In genomic region chr3:52894756-52895155, GRCh38 we compare ENCODE assay signal across 23 cellular contexts. TPM values are rescaled to one million over a fixed set of nuclear protein-coding genes. Genes with fewer than 3 reads are reported as not detected.
DNase-seq lines count a peak whose midpoint lies in the region; ATAC-seq and TF ChIP-seq lines count a peak whose summit lies in the region.
"Had no signal": no experiment of that assay in that cellular context is flagged by ENCODE, and none has a peak within 500 bp of the region (broad histone marks: within the 10 kb centered on the region; RNA-seq: fewer than 3 reads in every experiment).

No MANE protein-coding gene starts in this region.

- CTCF ChIA-PET in activated CD8-positive, alpha-beta memory T cell treated with anti-CD3 and anti-CD28 coated beads, Interleukin-2, amount 10 ng/mL, durations not matched to agents 7 days and 5 days (lab: Charles Lee): interaction anchor here (0.5 to 0.8 kb wide), 2 partner anchors 136 to 174 kb away, joined by 3 read pairs; no protein-coding TSS in a partner anchor

- H3K27me3 Mint-ChIP-seq in activated CD8-positive, alpha-beta memory T cell treated with anti-CD3 and anti-CD28 coated beads, Interleukin-2, amount 10 ng/mL, durations not matched to agents 7 days and 5 days: no peaks in the 10 kb centered on the region
- H3K27me3 Mint-ChIP-seq in activated naive CD8-positive, alpha-beta T cell treated with anti-CD3 and anti-CD28 coated beads for 36 hours: no peaks in the 10 kb centered on the region
- no peaks in the 10 kb centered on the region for H3K27me3 Mint-ChIP-seq in memory B cell
- H3K27me3 Mint-ChIP-seq: activated CD4-positive, alpha-beta T cell treated with anti-CD3 and anti-CD28 coated beads, Interleukin-2, amount 10 ng/mL, durations not matched to agents 7 days and 5 days; stimulated activated naive B cell treated with anti-CD40 and anti-IgM and Interleukin-4, amounts not matched to agents 10 μg/mL and 1 μg/mL and 100 μg/mL, for 72 hours had no signal

- no peak for DNase-seq in activated CD8-positive, alpha-beta memory T cell treated with anti-CD3 and anti-CD28 coated beads, Interleukin-2, amount 10 ng/mL, durations not matched to agents 7 days and 5 days
- no peak for DNase-seq in activated CD8-positive, alpha-beta memory T cell treated with anti-CD3 and anti-CD28 coated beads, Interleukin-2, amount 50 U/mL, for 48 hours
- no peak for DNase-seq in activated naive CD8-positive, alpha-beta T cell treated with anti-CD3 and anti-CD28 coated beads for 36 hours
- DNase-seq in memory B cell (ENCODE audit: low spot score in 2 of 2) (no peak), thyroid gland (no peak), NCI-H748 (lab: John Stamatoyannopoulos, UW; ENCODE audit: unreplicated experiment) (no peak), T1000 (lab: John Stamatoyannopoulos, UW) (no peak)
- DNase-seq: activated CD4-positive, alpha-beta T cell treated with anti-CD3 and anti-CD28 coated beads, Interleukin-2, amount 10 ng/mL, durations not matched to agents 7 days and 5 days; DMS79 treated with DMSO at 0.1 percent for 48 hours; GOT3; NCI-H1105 treated with DMSO at 0.1 percent for 48 hours; NCI-H2171; Peyer's patch; stimulated activated CD4-positive, alpha-beta T cell treated with anti-CD3 and anti-CD28 coated beads, Interleukin-12 subunit alpha, Interleukin-12 subunit beta, amount 100 ng/mL, for 4 hours; stimulated activated naive B cell treated with anti-CD40 and anti-IgM and Interleukin-4, amounts not matched to agents 10 μg/mL and 1 μg/mL and 100 μg/mL, for 72 hours had no signal

- no peaks in the 10 kb centered on the region for H3K9me3 Mint-ChIP-seq in activated CD8-positive, alpha-beta memory T cell treated with anti-CD3 and anti-CD28 coated beads, Interleukin-2, amount 10 ng/mL, durations not matched to agents 7 days and 5 days (ENCODE audit: low read depth)
- H3K9me3 Mint-ChIP-seq in activated naive CD8-positive, alpha-beta T cell treated with anti-CD3 and anti-CD28 coated beads for 36 hours: no peaks in the 10 kb centered on the region
- no peaks in the 10 kb centered on the region for H3K9me3 Mint-ChIP-seq in memory B cell
- H3K9me3 Mint-ChIP-seq: activated CD4-positive, alpha-beta T cell treated with anti-CD3 and anti-CD28 coated beads, Interleukin-2, amount 10 ng/mL, durations not matched to agents 7 days and 5 days; activated T-helper 2 cell treated with anti-CD3 and anti-CD28 coated beads, Interferon-gamma antibody, Interleukin-2, Interleukin-4, amounts not matched to agents 10 μg/mL and 5 μg/mL and 100 μg/mL, durations not matched to agents 14 hours and 24 hours and 36 hours; stimulated activated naive B cell treated with anti-CD40 and anti-IgM and Interleukin-4, amounts not matched to agents 10 μg/mL and 1 μg/mL and 100 μg/mL, for 72 hours had no signal

- H3K4me1 Mint-ChIP-seq in activated CD8-positive, alpha-beta memory T cell treated with anti-CD3 and anti-CD28 coated beads, Interleukin-2, amount 10 ng/mL, durations not matched to agents 7 days and 5 days: peaks cover 71% of the 10 kb centered on the region
- peaks cover 66% of the 10 kb centered on the region for H3K4me1 Mint-ChIP-seq in activated naive CD8-positive, alpha-beta T cell treated with anti-CD3 and anti-CD28 coated beads for 36 hours
- peaks cover 50% of the 10 kb centered on the region for H3K4me1 Mint-ChIP-seq in memory B cell

- intact Hi-C loops in thyroid gland (cut with DNase I): no loop called here

- H3K27me3 ChIP-seq in thyroid gland: no peaks in the 10 kb centered on the region
- H3K27me3 ChIP-seq: Peyer's patch had no signal

- H3K4me3 Mint-ChIP-seq in activated CD8-positive, alpha-beta memory T cell treated with anti-CD3 and anti-CD28 coated beads, Interleukin-2, amount 10 ng/mL, durations not matched to agents 7 days and 5 days: peak overlapping the region; percentile 96
- H3K4me3 Mint-ChIP-seq in activated naive CD8-positive, alpha-beta T cell treated with anti-CD3 and anti-CD28 coated beads for 36 hours: no peak overlapping the region
- no peak overlapping the region for H3K4me3 Mint-ChIP-seq in memory B cell

- no peaks in the 10 kb centered on the region for H3K9me3 ChIP-seq in thyroid gland
- H3K9me3 ChIP-seq: Peyer's patch had no signal

- WGBS in thyroid gland, 2 donors: 78 to 81% methylated on average over 10 of the region's 10 CpGs

- peak overlapping the region in 2 of 3 donors; percentile 1 to 27 for H3K27ac ChIP-seq in thyroid gland
- H3K27ac ChIP-seq: KMS-11, SK-N-MC had no signal

- no peak for ATAC-seq in activated CD8-positive, alpha-beta memory T cell treated with anti-CD3 and anti-CD28 coated beads, Interleukin-2, amount 10 ng/mL, durations not matched to agents 7 days and 5 days
- ATAC-seq in memory B cell (ENCODE audit: low read depth) (no peak), HG03280 (IDR thresholded peaks at IDR 0.05; ENCODE audit: unreplicated experiment) (no peak)
- ATAC-seq: stimulated activated naive B cell treated with anti-CD40 and anti-IgM and Interleukin-4, amounts not matched to agents 10 μg/mL and 1 μg/mL and 100 μg/mL, for 72 hours had no signal

- peaks cover 22% of the 10 kb centered on the region for H3K36me3 Mint-ChIP-seq in activated CD8-positive, alpha-beta memory T cell treated with anti-CD3 and anti-CD28 coated beads, Interleukin-2, amount 10 ng/mL, durations not matched to agents 7 days and 5 days
- peaks cover 23% of the 10 kb centered on the region for H3K36me3 Mint-ChIP-seq in activated naive CD8-positive, alpha-beta T cell treated with anti-CD3 and anti-CD28 coated beads for 36 hours
- peaks cover 5% of the 10 kb centered on the region for H3K36me3 Mint-ChIP-seq in memory B cell

- peaks cover 40 to 53% of the 10 kb centered on the region in 2 donors for H3K4me1 ChIP-seq in thyroid gland

- H3K27ac Mint-ChIP-seq in activated CD8-positive, alpha-beta memory T cell treated with anti-CD3 and anti-CD28 coated beads, Interleukin-2, amount 10 ng/mL, durations not matched to agents 7 days and 5 days: peak overlapping the region; percentile 88
- peak overlapping the region; percentile 89 for H3K27ac Mint-ChIP-seq in activated naive CD8-positive, alpha-beta T cell treated with anti-CD3 and anti-CD28 coated beads for 36 hours
- peak overlapping the region; percentile 7 for H3K27ac Mint-ChIP-seq in memory B cell

- H3K4me3 ChIP-seq in thyroid gland (replicated peaks in 1 of 3): no peak overlapping the region
- H3K4me3 ChIP-seq: lung, Peyer's patch, SK-N-MC had no signal

- H3K36me3 ChIP-seq in thyroid gland: no peaks in the 10 kb centered on the region
- H3K36me3 ChIP-seq: Peyer's patch had no signal

- TF ChIP-seq POLR2A in thyroid gland (IDR thresholded peaks at IDR 0.05): no peak

- no peak for TF ChIP-seq CTCF in thyroid gland (IDR thresholded peaks at IDR 0.05)

RNA-seq across cellular contexts. Expression of gene STIMATE, which starts 2.6 kb away (rescaled TPM):
- total RNA-seq in activated CD8-positive, alpha-beta memory T cell treated with anti-CD3 and anti-CD28 coated beads, Interleukin-2, amount 10 ng/mL, durations not matched to agents 7 days and 5 days: 10 to 100 TPM; 43.3 to 47.8 TPM
- 10 to 100 TPM; 23.6 to 30.0 TPM for total RNA-seq in activated naive CD8-positive, alpha-beta T cell treated with anti-CD3 and anti-CD28 coated beads for 36 hours
- 10 to 100 TPM; 15.0 to 22.1 (median 18.7) TPM for total RNA-seq in thyroid gland

RNA-seq across cellular contexts. Expression of gene MUSTN1, which starts 59.9 kb away (rescaled TPM):
- total RNA-seq in activated CD8-positive, alpha-beta memory T cell treated with anti-CD3 and anti-CD28 coated beads, Interleukin-2, amount 10 ng/mL, durations not matched to agents 7 days and 5 days: 1 to 10 TPM in 1 of 2 experiments, under 1 TPM in 1; 0.40 to 3.0 TPM
- 1 to 10 TPM in 1 of 2 experiments, under 1 TPM in 1; 0.91 to 1.0 TPM for total RNA-seq in activated naive CD8-positive, alpha-beta T cell treated with anti-CD3 and anti-CD28 coated beads for 36 hours
- total RNA-seq in thyroid gland: 1 to 10 TPM; 4.0 to 7.0 (median 6.7) TPM
- total RNA-seq: A673, dermis microvascular lymphatic vessel endothelial cell, epithelial cell of proximal tubule had no signal

Comparison
In these comparisons a context has a peak if more than half of its experiments do, and no peak if none do; other contexts are left out.
1. H3K27ac Mint-ChIP-seq: peak in every context shown above with its lines; median percentile 89 in activated naive CD8-positive, alpha-beta T cell treated with anti-CD3 and anti-CD28 coated beads for 36 hours; 88 in activated CD8-positive, alpha-beta memory T cell treated with anti-CD3 and anti-CD28 coated beads, Interleukin-2, amount 10 ng/mL, durations not matched to agents 7 days and 5 days; 7 in memory B cell.